In the genomic region with DNA sequence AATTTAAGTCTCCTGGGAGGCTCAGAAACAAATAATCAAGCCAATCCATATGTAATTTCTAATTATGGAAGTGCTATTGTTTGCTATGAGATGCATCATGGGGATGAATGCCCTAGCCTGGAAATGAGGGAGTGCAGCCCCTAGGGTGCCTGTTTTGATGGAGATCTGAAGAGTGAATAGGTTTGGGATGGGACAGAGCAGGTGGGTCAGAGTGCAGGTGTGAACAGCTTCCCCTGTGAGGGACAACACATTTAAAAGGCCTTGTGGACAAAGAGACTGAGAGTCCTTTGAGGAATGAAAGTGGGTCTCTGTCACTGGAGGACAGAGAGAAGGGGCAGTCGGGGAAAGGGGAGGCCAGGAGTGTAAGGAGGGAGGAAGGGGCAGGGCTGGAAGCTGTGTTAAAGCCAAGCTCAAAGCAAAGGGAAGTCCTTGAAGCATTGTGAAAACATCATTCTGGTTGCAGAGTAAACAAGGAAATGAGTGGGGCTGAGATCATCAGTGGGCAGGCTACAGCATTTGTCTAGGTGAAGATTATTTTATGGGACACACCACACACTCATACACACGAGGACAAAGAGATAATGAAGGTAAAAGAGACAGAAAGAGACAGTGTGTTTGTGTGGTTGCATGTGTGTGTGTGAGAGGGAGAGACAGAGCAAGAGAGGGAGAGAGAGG, we compare ENCODE assay signal across 9 cellular contexts.
DNase-seq lines count a peak whose midpoint lies in the region; ATAC-seq and TF ChIP-seq lines count a peak whose summit lies in the region.
"Had no signal": no experiment of that assay in that cellular context is flagged by ENCODE, and none has a peak within 500 bp of the region (broad histone marks: within the 10 kb centered on the region; RNA-seq: fewer than 3 reads in every experiment).

No MANE protein-coding gene starts in this region.

- H3K27me3 ChIP-seq in tibial nerve: no peaks in the 10 kb centered on the region

- H3K4me1 Mint-ChIP-seq in activated T-helper 1 cell treated with anti-CD3 and anti-CD28 coated beads, Interleukin-12 subunit alpha, Interleukin-12 subunit beta, Interleukin-2, Interleukin-4 antibody, amounts not matched to agents 30 ng/mL and 10 ng/mL and 1 ng/mL, durations not matched to agents 14 hours and 24 hours and 36 hours (ENCODE audit: low read depth): no peaks in the 10 kb centered on the region

- no peak overlapping the region for H3K4me3 ChIP-seq in tibial nerve

- no peak overlapping the region for H3K27ac ChIP-seq in tibial nerve

- no peaks in the 10 kb centered on the region for H3K36me3 Mint-ChIP-seq in activated T-helper 1 cell treated with anti-CD3 and anti-CD28 coated beads, Interleukin-12 subunit alpha, Interleukin-12 subunit beta, Interleukin-2, Interleukin-4 antibody, amounts not matched to agents 30 ng/mL and 10 ng/mL and 1 ng/mL, durations not matched to agents 14 hours and 24 hours and 36 hours (ENCODE audit: low read depth)

- DNase-seq in Daoy (ENCODE audit: low read depth): peak; percentile 68
- DNase-seq in NCI-H2029 treated with DMSO at 0.1 percent for 48 hours (lab: John Stamatoyannopoulos, UW): peak; percentile 96
- DNase-seq in amniotic epithelial cell (ENCODE audit: low read depth): peak; percentile 78
- peak in 1 of 2 donors; percentile 10 for DNase-seq in left colon
- DNase-seq in DMS 273 treated with DMSO at 0.1 percent for 48 hours (lab: John Stamatoyannopoulos, UW): no peak
- DNase-seq in tibial nerve (ENCODE audit: low spot score in 2 of 2): no peak
- no peak for DNase-seq in activated T-helper 1 cell treated with anti-CD3 and anti-CD28 coated beads, Interleukin-12 subunit alpha, Interleukin-12 subunit beta, Interleukin-2, Interleukin-4 antibody, amounts not matched to agents 30 ng/mL and 10 ng/mL and 1 ng/mL, durations not matched to agents 14 hours and 24 hours and 36 hours (ENCODE audit: low spot score)
- DNase-seq in activated CD4-positive, alpha-beta T cell treated with anti-CD3 and anti-CD28 coated beads, Interleukin-2, amount 50 U/mL, for 48 hours: no peak
- DNase-seq: Right ventricle myocardium superior had no signal

- H3K4me1 ChIP-seq in tibial nerve: no peaks in the 10 kb centered on the region

- no peaks in the 10 kb centered on the region for H3K9me3 Mint-ChIP-seq in activated T-helper 1 cell treated with anti-CD3 and anti-CD28 coated beads, Interleukin-12 subunit alpha, Interleukin-12 subunit beta, Interleukin-2, Interleukin-4 antibody, amounts not matched to agents 30 ng/mL and 10 ng/mL and 1 ng/mL, durations not matched to agents 14 hours and 24 hours and 36 hours

- ATAC-seq in left colon: peak; percentile 94

- TF ChIP-seq POLR2A in tibial nerve (IDR thresholded peaks at IDR 0.05): no peak

- peaks cover 0 to 8% (median 0%) of the 10 kb centered on the region in 4 donors for H3K9me3 ChIP-seq in tibial nerve

- H3K27me3 Mint-ChIP-seq in activated T-helper 1 cell treated with anti-CD3 and anti-CD28 coated beads, Interleukin-12 subunit alpha, Interleukin-12 subunit beta, Interleukin-2, Interleukin-4 antibody, amounts not matched to agents 30 ng/mL and 10 ng/mL and 1 ng/mL, durations not matched to agents 14 hours and 24 hours and 36 hours (ENCODE audit: insufficient read depth): no peaks in the 10 kb centered on the region

- H3K4me3 Mint-ChIP-seq in activated T-helper 1 cell treated with anti-CD3 and anti-CD28 coated beads, Interleukin-12 subunit alpha, Interleukin-12 subunit beta, Interleukin-2, Interleukin-4 antibody, amounts not matched to agents 30 ng/mL and 10 ng/mL and 1 ng/mL, durations not matched to agents 14 hours and 24 hours and 36 hours: no peak overlapping the region

- intact Hi-C loops in left colon (cut with DNase I, micrococcal nuclease): no loop called here
- intact Hi-C loops in activated T-helper 1 cell treated with anti-CD3 and anti-CD28 coated beads, Interleukin-12 subunit alpha, Interleukin-12 subunit beta, Interleukin-2, Interleukin-4 antibody, amounts not matched to agents 30 ng/mL and 10 ng/mL and 1 ng/mL, durations not matched to agents 14 hours and 24 hours and 36 hours (cut with micrococcal nuclease): no loop called here

- TF ChIP-seq CTCF in tibial nerve (IDR thresholded peaks at IDR 0.05): no peak

- TF ChIP-seq EP300 in tibial nerve (IDR thresholded peaks at IDR 0.05): no peak

- no peaks in the 10 kb centered on the region for H3K36me3 ChIP-seq in tibial nerve

- 25 to 28% methylated on average over 2 of the region's 2 CpGs for WGBS in tibial nerve, 2 donors

- H3K27ac Mint-ChIP-seq in activated T-helper 1 cell treated with anti-CD3 and anti-CD28 coated beads, Interleukin-12 subunit alpha, Interleukin-12 subunit beta, Interleukin-2, Interleukin-4 antibody, amounts not matched to agents 30 ng/mL and 10 ng/mL and 1 ng/mL, durations not matched to agents 14 hours and 24 hours and 36 hours: no peak overlapping the region

Comparison
In these comparisons a context has a peak if more than half of its experiments do, and no peak if none do; other contexts are left out.
1. DNase-seq: peak in Daoy (single experiment), NCI-H2029 treated with DMSO at 0.1 percent for 48 hours (single experiment) and amniotic epithelial cell (single experiment); none in DMS 273 treated with DMSO at 0.1 percent for 48 hours (single experiment), tibial nerve (0 of 2), activated T-helper 1 cell treated with anti-CD3 and anti-CD28 coated beads, Interleukin-12 subunit alpha, Interleukin-12 subunit beta, Interleukin-2, Interleukin-4 antibody, amounts not matched to agents 30 ng/mL and 10 ng/mL and 1 ng/mL, durations not matched to agents 14 hours and 24 hours and 36 hours (single experiment) and activated CD4-positive, alpha-beta T cell treated with anti-CD3 and anti-CD28 coated beads, Interleukin-2, amount 50 U/mL, for 48 hours (0 of 2).